In genomic region chr14:81323094-81323493, GRCh38 we compare ENCODE assay signal across 19 cellular contexts.
DNase-seq lines count a peak whose midpoint lies in the region; ATAC-seq, FAIRE-seq and TF ChIP-seq lines count a peak whose summit lies in the region.
"Had no signal": no experiment of that assay in that cellular context is flagged by ENCODE, and none has a peak within 500 bp of the region (broad histone marks: within the 10 kb centered on the region; RNA-seq: fewer than 3 reads in every experiment).

No MANE protein-coding gene starts in this region.

- 68% methylated on average over 2 of the region's 2 CpGs for WGBS in smooth muscle cell (ENCODE audit: low lambda C conversion rate)

- FAIRE-seq in bronchial epithelial cell (lab: Jason Lieb, UNC): no peak
- FAIRE-seq: frontal cortex, TTC549 had no signal

- peak; percentile 53 for DNase-seq in NCI-H69 (lab: John Stamatoyannopoulos, UW)
- DNase-seq in bronchial epithelial cell (ENCODE audit: low read depth): no peak
- no peak for DNase-seq in left colon
- DNase-seq in smooth muscle cell (lab: John Stamatoyannopoulos, UW; ENCODE audit: unreplicated experiment): no peak
- no peak for DNase-seq in activated CD4-positive, alpha-beta T cell treated with anti-CD3 and anti-CD28 coated beads for 1 hour
- DNase-seq: activated naive CD4-positive, alpha-beta T cell treated with Interleukin-2 at 50 U/mL for 16 hours; brain microvascular endothelial cell; C1 segment of cervical spinal cord; effector CD8-positive, alpha-beta T cell; EL; islet precursor cell; NCI-H2171; SK-N-SH; stimulated activated CD8-positive, alpha-beta memory T cell treated with anti-CD3 and anti-CD28 coated beads, Interleukin-4, amount 100 ng/mL, for 48 hours had no signal

- H3K4me2 ChIP-seq in smooth muscle cell: peak overlapping the region; percentile 84
- H3K4me2 ChIP-seq: SK-N-SH had no signal

- peak overlapping the region; percentile 86 for H3K9ac ChIP-seq in smooth muscle cell (ENCODE audit: low read depth)
- H3K9ac ChIP-seq: SK-N-SH had no signal

- TF ChIP-seq CTCF in bronchial epithelial cell (IDR thresholded peaks at IDR 0.05; ENCODE audit: insufficient read depth, low read length, severe bottlenecking) (no peak), smooth muscle cell (IDR thresholded peaks at IDR 0.05; ENCODE audit: borderline replicate concordance, insufficient read depth, poor library complexity, severe bottlenecking) (no peak)

- H3F3A ChIP-seq in smooth muscle cell (ENCODE audit: low read depth): no peaks in the 10 kb centered on the region

- peaks cover 15% of the 10 kb centered on the region for H3K4me1 ChIP-seq in smooth muscle cell (ENCODE audit: low read depth)

- peak overlapping the region; percentile 87 for H3K27ac ChIP-seq in smooth muscle cell (ENCODE audit: low read depth)
- H3K27ac ChIP-seq: brain microvascular endothelial cell had no signal

- H3K4me3 ChIP-seq in bronchial epithelial cell (ENCODE audit: low read depth, low read length): peak overlapping the region; percentile 84
- peak overlapping the region; percentile 67 for H3K4me3 ChIP-seq in smooth muscle cell

- peaks cover 15% of the 10 kb centered on the region for H4K20me1 ChIP-seq in smooth muscle cell (ENCODE audit: low read depth)

- intact Hi-C loops in left colon (cut with DNase I, micrococcal nuclease): no loop called here

- H3K27me3 ChIP-seq in bronchial epithelial cell (ENCODE audit: control insufficient read depth, insufficient read depth, low read length) (no peaks in the 10 kb centered on the region), smooth muscle cell (ENCODE audit: low read depth) (no peaks in the 10 kb centered on the region)
- H3K27me3 ChIP-seq: brain microvascular endothelial cell, tibial nerve had no signal

- H3K36me3 ChIP-seq in bronchial epithelial cell (ENCODE audit: control insufficient read depth, insufficient read depth, low read length) (peaks cover 9% of the 10 kb centered on the region), smooth muscle cell (ENCODE audit: low read depth) (no peaks in the 10 kb centered on the region)
- H3K36me3 ChIP-seq: brain microvascular endothelial cell, tibial nerve had no signal

- H3K9me3 ChIP-seq in smooth muscle cell (replicated peaks; ENCODE audit: low read depth): no peaks in the 10 kb centered on the region
- H3K9me3 ChIP-seq: SK-N-SH, tibial nerve had no signal

- peaks cover 19% of the 10 kb centered on the region for H3K79me2 ChIP-seq in smooth muscle cell (ENCODE audit: low read depth)

- ATAC-seq in left colon (peak; percentile 56), GM21576 (IDR thresholded peaks at IDR 0.05; ENCODE audit: unreplicated experiment) (no peak), HG02852 (IDR thresholded peaks at IDR 0.05; ENCODE audit: unreplicated experiment) (no peak)

- H2AFZ ChIP-seq in smooth muscle cell (ENCODE audit: low read depth): no peak overlapping the region
